In the genomic region with DNA sequence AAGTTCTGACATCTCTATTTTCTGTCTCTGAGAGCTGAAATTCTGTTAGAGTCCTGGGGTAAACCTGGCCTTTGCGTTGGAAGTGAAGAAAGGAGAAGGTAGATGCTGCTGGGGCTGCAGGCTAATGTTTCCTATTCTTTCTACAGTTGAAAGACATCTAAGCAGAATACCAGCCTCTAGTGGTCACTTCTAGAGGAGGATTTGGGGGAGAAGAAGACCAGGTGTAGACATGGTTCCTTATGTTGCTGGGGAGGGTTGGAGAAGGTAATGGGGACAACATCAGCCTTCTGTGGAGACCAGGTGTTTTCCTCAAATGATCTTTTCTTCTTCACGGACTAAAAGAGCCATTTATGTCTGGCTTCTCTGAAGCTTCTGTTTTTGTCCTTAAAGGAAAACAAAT, we compare ENCODE assay signal across 32 cellular contexts.
DNase-seq lines count a peak whose midpoint lies in the region; ATAC-seq and TF ChIP-seq lines count a peak whose summit lies in the region.
"Had no signal": no experiment of that assay in that cellular context is flagged by ENCODE, and none has a peak within 500 bp of the region (broad histone marks: within the 10 kb centered on the region; RNA-seq: fewer than 3 reads in every experiment).

No MANE protein-coding gene starts in this region.

- TF ChIP-seq CTCF in MM.1S (IDR thresholded peaks at IDR 0.05; ENCODE audit: low read length): peak; percentile 52
- TF ChIP-seq CTCF in astrocyte of the spinal cord (IDR thresholded peaks at IDR 0.05; ENCODE audit: low read depth, low read length): peak; percentile 14
- peak; percentile 10 for TF ChIP-seq CTCF in foreskin keratinocyte (conservative IDR thresholded peaks at IDR 0.05)

- DNase-seq in NCI-H146 (lab: John Stamatoyannopoulos, UW) (peak; percentile 30), NCI-H146 treated with DMSO at 0.1 percent for 48 hours (lab: John Stamatoyannopoulos, UW; ENCODE audit: unreplicated experiment) (no peak), MM.1S (peak; percentile 47), astrocyte of the spinal cord (ENCODE audit: low read depth, low spot score) (no peak), foreskin keratinocyte (no peak), HK-2 (ENCODE audit: unreplicated experiment) (no peak), islet precursor cell (no peak)
- DNase-seq: 8988T; activated B cell treated with CpG ODN at 0.5 μM for 24 hours; activated CD4-positive, alpha-beta T cell treated with anti-CD3 and anti-CD28 coated beads, Interleukin-2, amount 50 U/mL, for 1 hour; activated effector memory CD4-positive, alpha-beta T cell treated with anti-CD3 and anti-CD28 coated beads, Interleukin-2, amount 50 U/mL, for 16 hours; activated T-cell treated with anti-CD3 and anti-CD28 coated beads, Interleukin-2, amount 50 U/mL, for 1 hour; CD8-positive, alpha-beta memory T cell; colonic mucosa; effector CD4-positive, alpha-beta T cell; EL; head of caudate nucleus; left ventricle myocardium inferior; mesendoderm; NCI-H1105 treated with DMSO at 0.1 percent for 48 hours; NCI-H2227 treated with DMSO at 0.1 percent for 48 hours; retina; SJCRH30; stimulated activated naive B cell treated with anti-CD40 and anti-IgM and Interleukin-4, amounts not matched to agents 10 μg/mL and 1 μg/mL and 100 μg/mL, for 72 hours; upper lobe of right lung had no signal

- H3K27ac ChIP-seq in MM.1S (ENCODE audit: low read length) (peak overlapping the region; percentile 93), foreskin keratinocyte (no peak overlapping the region)
- H3K27ac ChIP-seq: cardiac muscle cell, colonic mucosa, epithelial cell of prostate, left ventricle myocardium inferior, parathyroid adenoma, SJCRH30, skin epidermis, suprapubic skin, upper lobe of right lung had no signal

- no peaks in the 10 kb centered on the region for H3K27me3 ChIP-seq in MM.1S (replicated peaks; ENCODE audit: insufficient read depth, low read length)
- H3K27me3 ChIP-seq in foreskin keratinocyte: no peaks in the 10 kb centered on the region
- H3K27me3 ChIP-seq: cardiac muscle cell, colonic mucosa, SJCRH30, suprapubic skin, upper lobe of right lung had no signal

- peak overlapping the region; percentile 75 for H3K4me2 ChIP-seq in MM.1S (ENCODE audit: low read depth, low read length)

- H3K9me2 ChIP-seq in MM.1S (replicated peaks; ENCODE audit: insufficient read depth, low read length): no peaks in the 10 kb centered on the region

- in situ Hi-C loops in astrocyte of the spinal cord (cut with HindIII; ENCODE audit: low sequenced_read_pairs): no loop called here

- no peak for ATAC-seq in foreskin keratinocyte
- ATAC-seq in HG03097 (IDR thresholded peaks at IDR 0.05; ENCODE audit: low FRiP score, unreplicated experiment): no peak
- ATAC-seq: HCT116; stimulated activated naive B cell treated with anti-CD40 and anti-IgM and Interleukin-4, amounts not matched to agents 10 μg/mL and 1 μg/mL and 100 μg/mL, for 72 hours; upper lobe of right lung had no signal

- H3K4me3 ChIP-seq in MM.1S (ENCODE audit: low read length): peak overlapping the region; percentile 27; the same call in 1 of the 2 replicates
- H3K4me3 ChIP-seq in astrocyte of the spinal cord (ENCODE audit: low read depth, low read length): no peak overlapping the region
- H3K4me3 ChIP-seq: cardiac muscle cell, colonic mucosa, left ventricle myocardium inferior, SJCRH30, skin epidermis, suprapubic skin, upper lobe of right lung had no signal

- peak overlapping the region; percentile 20 for H2AFZ ChIP-seq in MM.1S (ENCODE audit: low read length)
- H2AFZ ChIP-seq: parathyroid adenoma had no signal

- H4K20me1 ChIP-seq in MM.1S (ENCODE audit: insufficient read depth, low read length): no peaks in the 10 kb centered on the region

- H3K4me1 ChIP-seq in MM.1S (ENCODE audit: low read length): peaks cover 30% of the 10 kb centered on the region
- H3K4me1 ChIP-seq in foreskin keratinocyte: no peaks in the 10 kb centered on the region
- H3K4me1 ChIP-seq: colonic mucosa, parathyroid adenoma, SJCRH30, suprapubic skin, upper lobe of right lung had no signal

- H3K9ac ChIP-seq in MM.1S (ENCODE audit: low read length): peak overlapping the region; percentile 56
- H3K9ac ChIP-seq: parathyroid adenoma had no signal

- no peaks in the 10 kb centered on the region for H3K36me3 ChIP-seq in MM.1S (replicated peaks; ENCODE audit: insufficient read depth, low read length)
- H3K36me3 ChIP-seq: cardiac muscle cell, colonic mucosa, left ventricle myocardium inferior, SJCRH30, suprapubic skin, upper lobe of right lung had no signal

- no peaks in the 10 kb centered on the region for H3K9me3 ChIP-seq in MM.1S (replicated peaks; ENCODE audit: insufficient read depth, low read length)
- H3K9me3 ChIP-seq: colonic mucosa, upper lobe of right lung had no signal

- no peaks in the 10 kb centered on the region for H3K79me2 ChIP-seq in MM.1S (ENCODE audit: low read length)
- H3K79me2 ChIP-seq: parathyroid adenoma had no signal

- peaks cover 24% of the 10 kb centered on the region for H3F3A ChIP-seq in MM.1S (ENCODE audit: insufficient read depth, low read length)

Comparison
In these comparisons a context has a peak if more than half of its experiments do, and no peak if none do; other contexts are left out.
1. DNase-seq: peak in NCI-H146 (single experiment) and MM.1S (single experiment); none in NCI-H146 treated with DMSO at 0.1 percent for 48 hours (single experiment), astrocyte of the spinal cord (single experiment), foreskin keratinocyte (0 of 2), HK-2 (single experiment) and islet precursor cell (single experiment).
2. Peak in every context shown above with its lines, with median percentiles within 50 percentile points of each other: CTCF ChIP-seq.